In the genomic region with DNA sequence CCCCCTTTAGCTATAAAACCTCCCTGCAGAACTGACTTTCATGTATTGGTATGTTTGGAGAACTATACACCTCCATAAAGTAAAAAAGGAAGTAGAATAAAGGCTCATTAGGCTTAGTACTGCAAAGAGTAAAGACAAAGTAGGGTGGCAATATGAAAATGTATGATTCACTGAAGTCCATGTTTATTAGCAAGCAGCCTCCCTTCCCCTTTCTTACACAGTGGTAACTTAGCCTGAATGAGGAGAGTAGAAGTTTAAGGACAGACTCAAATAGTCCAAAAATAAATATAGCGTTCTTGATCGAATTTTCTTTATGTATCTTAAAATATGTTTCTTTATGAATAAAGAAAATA, we compare ENCODE assay signal across 13 cellular contexts. TPM values are rescaled to one million over a fixed set of nuclear protein-coding genes. Genes with fewer than 3 reads are reported as not detected.
A peak's percentile ranks its signal among the peaks of the same experiment; 100 is the strongest.
DNase-seq lines count a peak whose midpoint lies in the region; ATAC-seq, FAIRE-seq and TF ChIP-seq lines count a peak whose summit lies in the region.
"Had no signal": no experiment of that assay in that cellular context is flagged by ENCODE, and none has a peak within 500 bp of the region (broad histone marks: within the 10 kb centered on the region; RNA-seq: fewer than 3 reads in every experiment).

No MANE protein-coding gene starts in this region.

- FAIRE-seq in GM12878 (lab: Jason Lieb, UNC): no peak

- TF ChIP-seq POLR2A in GM12878 (IDR thresholded peaks at IDR 0.05; ENCODE audit: low read depth, low read length): no peak

- POLR2A ChIA-PET in GM12878 (lab: Charles Lee): no interaction called here
- POLR2A ChIA-PET in CD8-positive, alpha-beta T cell (lab: Charles Lee): no interaction called here
- POLR2A ChIA-PET in activated CD4-positive, alpha-beta memory T cell treated with anti-CD3 and anti-CD28 coated beads, Interleukin-2, amount 10 ng/mL, durations not matched to agents 7 days and 5 days (lab: Charles Lee): no interaction called here

- H3K4me1 ChIP-seq in GM12878 (ENCODE audit: control insufficient read depth, insufficient read depth, low read length): peaks cover 5% of the 10 kb centered on the region
- peaks cover 10% of the 10 kb centered on the region for H3K4me1 ChIP-seq in CD8-positive, alpha-beta T cell (ENCODE audit: insufficient read depth, low read length)

- H3K4me2 ChIP-seq in GM12878 (ENCODE audit: control insufficient read depth, insufficient read depth): no peak overlapping the region

- no peaks in the 10 kb centered on the region for H4K20me1 ChIP-seq in GM12878 (ENCODE audit: control insufficient read depth, insufficient read depth)

- no peaks in the 10 kb centered on the region for H3K4me1 Mint-ChIP-seq in natural killer cell
- H3K4me1 Mint-ChIP-seq in CD8-positive, alpha-beta T cell (ENCODE audit: low read depth): peaks cover 15% of the 10 kb centered on the region
- peaks cover 9% of the 10 kb centered on the region for H3K4me1 Mint-ChIP-seq in activated CD4-positive, alpha-beta memory T cell treated with anti-CD3 and anti-CD28 coated beads, Interleukin-2, amount 10 ng/mL, durations not matched to agents 7 days and 5 days

- no peaks in the 10 kb centered on the region for H3K36me3 ChIP-seq in GM12878 (ENCODE audit: control insufficient read depth in 2 of 2, insufficient read depth in 2 of 2, low read length in 1 of 2)
- no peaks in the 10 kb centered on the region for H3K36me3 ChIP-seq in CD8-positive, alpha-beta T cell (ENCODE audit: insufficient read depth, low read length)

- H3K27me3 Mint-ChIP-seq in natural killer cell (ENCODE audit: low read depth in 2 of 2): peaks cover 24 to 39% of the 10 kb centered on the region in 2 donors
- H3K27me3 Mint-ChIP-seq in CD8-positive, alpha-beta T cell (ENCODE audit: low read depth): peaks cover 40% of the 10 kb centered on the region
- peaks cover 39% of the 10 kb centered on the region for H3K27me3 Mint-ChIP-seq in activated CD4-positive, alpha-beta memory T cell treated with anti-CD3 and anti-CD28 coated beads, Interleukin-2, amount 10 ng/mL, durations not matched to agents 7 days and 5 days

- in situ Hi-C loops in GM12878 (cut with MboI): no loop called here

- DNase-seq in EL (peak; percentile 0), MV-4-11 (lab: John Stamatoyannopoulos, UW) (peak; percentile 70), GM12878 (ENCODE audit: low read depth, low spot score) (no peak), natural killer cell (no peak), NCI-H748 treated with DMSO at 0.1 percent for 48 hours (lab: John Stamatoyannopoulos, UW) (no peak)
- DNase-seq in CD8-positive, alpha-beta T cell: no peak
- DNase-seq in activated CD4-positive, alpha-beta memory T cell treated with anti-CD3 and anti-CD28 coated beads, Interleukin-2, amount 10 ng/mL, durations not matched to agents 7 days and 5 days: no peak
- DNase-seq in stimulated activated CD4-positive, alpha-beta T cell treated with anti-CD3 and anti-CD28 coated beads, Interleukin-2, amount 100 ng/mL, for 48 hours: no peak
- DNase-seq: activated CD4-positive, alpha-beta T cell treated with anti-CD3 and anti-CD28 coated beads, Interleukin-2, amount 50 U/mL, for 1 hour; foreskin melanocyte; mammary epithelial cell; NCI-H1048 had no signal

- RAD21 ChIA-PET in GM12878 (lab: Charles Lee; ENCODE audit: unreplicated experiment): no interaction called here

- H3K9me3 ChIP-seq in GM12878 (replicated peaks; ENCODE audit: control insufficient read depth, insufficient read depth, low read length): no peaks in the 10 kb centered on the region
- no peaks in the 10 kb centered on the region for H3K9me3 ChIP-seq in CD8-positive, alpha-beta T cell (ENCODE audit: low read length)

- H2AFZ ChIP-seq in GM12878 (ENCODE audit: control insufficient read depth, low read depth, low read length): no peak overlapping the region

- no peak for TF ChIP-seq EP300 in GM12878 (IDR thresholded peaks at IDR 0.05; ENCODE audit: borderline replicate concordance in 1 of 2, control insufficient read depth in 1 of 2, low read depth in 2 of 2, low read length in 2 of 2)

- H3K27ac ChIP-seq in GM12878 (ENCODE audit: control insufficient read depth, insufficient read depth): no peak overlapping the region
- H3K27ac ChIP-seq in CD8-positive, alpha-beta T cell (ENCODE audit: low read depth, low read length): no peak overlapping the region
- H3K27ac ChIP-seq: C4-2B had no signal

- H3K27me3 ChIP-seq in GM12878 (replicated peaks in 1 of 2; ENCODE audit: control insufficient read depth in 2 of 2, insufficient read depth in 2 of 2, low read length in 1 of 2): peaks cover 5 to 9% of the 10 kb centered on the region in 2 experiments; a peak in 3 of 4 replicates
- H3K27me3 ChIP-seq in CD8-positive, alpha-beta T cell (ENCODE audit: insufficient read depth, low read length): peaks cover 12% of the 10 kb centered on the region

- BruUV-seq in GM12878 (replicated peaks; lab: Mats Ljungman, UMichigan): no TSS peak

- H3K79me2 ChIP-seq in GM12878 (ENCODE audit: control insufficient read depth, insufficient read depth, low read length): no peaks in the 10 kb centered on the region

- peaks cover 0 to 3% of the 10 kb centered on the region in 2 donors for H3K9me3 Mint-ChIP-seq in natural killer cell
- H3K9me3 Mint-ChIP-seq in CD8-positive, alpha-beta T cell: no peaks in the 10 kb centered on the region
- no peaks in the 10 kb centered on the region for H3K9me3 Mint-ChIP-seq in activated CD4-positive, alpha-beta memory T cell treated with anti-CD3 and anti-CD28 coated beads, Interleukin-2, amount 10 ng/mL, durations not matched to agents 7 days and 5 days

- ATAC-seq in GM12878 (no peak), natural killer cell (peak in 2 of 3 donors; percentile 24 to 35)
- ATAC-seq in CD8-positive, alpha-beta T cell: no peak

- intact Hi-C loops in GM12878 (cut with micrococcal nuclease; ENCODE audit: unreplicated experiment): no loop called here
- intact Hi-C loops in natural killer cell (cut with micrococcal nuclease): no loop called here
- intact Hi-C loops in CD8-positive, alpha-beta T cell (cut with DNase I, micrococcal nuclease): no loop called here

- CTCF ChIA-PET in GM12878 (lab: Yijun Ruan, JAX): interaction anchor here (1.2 to 1.6 kb wide), 2 partner anchors 12 to 46 kb away, joined by 3 to 4 read pairs; no protein-coding TSS in a partner anchor
- CTCF ChIA-PET in CD8-positive, alpha-beta T cell (lab: Charles Lee): no interaction called here
- CTCF ChIA-PET in activated CD4-positive, alpha-beta memory T cell treated with anti-CD3 and anti-CD28 coated beads, Interleukin-2, amount 10 ng/mL, durations not matched to agents 7 days and 5 days (lab: Charles Lee): interaction anchor here (0.8 kb wide), 1 partner anchor 11 kb away, joined by 3 read pairs; no protein-coding TSS in a partner anchor

- H3K36me3 Mint-ChIP-seq in natural killer cell: peaks cover 18% of the 10 kb centered on the region
- H3K36me3 Mint-ChIP-seq in CD8-positive, alpha-beta T cell: no peaks in the 10 kb centered on the region
- no peaks in the 10 kb centered on the region for H3K36me3 Mint-ChIP-seq in activated CD4-positive, alpha-beta memory T cell treated with anti-CD3 and anti-CD28 coated beads, Interleukin-2, amount 10 ng/mL, durations not matched to agents 7 days and 5 days (ENCODE audit: low read depth)

- no peak overlapping the region for H3K9ac ChIP-seq in GM12878 (ENCODE audit: control insufficient read depth, insufficient read depth, low read length)

- 0 out of 2 replicates have a peak overlapping the region, but pooled peaks have one; percentile 5 for H3K4me3 ChIP-seq in GM12878
- H3K4me3 ChIP-seq in CD8-positive, alpha-beta T cell (ENCODE audit: low read depth, low read length): no peak overlapping the region

- TF ChIP-seq RAD21 in GM12878 (IDR thresholded peaks at IDR 0.05; ENCODE audit: insufficient read depth, low read depth, low read length): no peak

- 0% methylated on average over 2 of the region's 2 CpGs for WGBS in GM12878 (ENCODE audit: insufficient coverage, insufficient replicate concordance, low lambda C conversion rate, missing lambda C conversion rate)

- no peak overlapping the region for H3K4me3 Mint-ChIP-seq in natural killer cell
- H3K4me3 Mint-ChIP-seq in CD8-positive, alpha-beta T cell: no peak overlapping the region
- H3K4me3 Mint-ChIP-seq in activated CD4-positive, alpha-beta memory T cell treated with anti-CD3 and anti-CD28 coated beads, Interleukin-2, amount 10 ng/mL, durations not matched to agents 7 days and 5 days: no peak overlapping the region

- no peak overlapping the region for H3K27ac Mint-ChIP-seq in natural killer cell
- no peak overlapping the region for H3K27ac Mint-ChIP-seq in CD8-positive, alpha-beta T cell
- H3K27ac Mint-ChIP-seq in activated CD4-positive, alpha-beta memory T cell treated with anti-CD3 and anti-CD28 coated beads, Interleukin-2, amount 10 ng/mL, durations not matched to agents 7 days and 5 days: no peak overlapping the region

- SMC1A ChIA-PET in GM12878 (lab: Charles Lee; ENCODE audit: uncharacterized antibody, unreplicated experiment): no interaction called here

- TF ChIP-seq CTCF in GM12878 (IDR thresholded peaks at IDR 0.05 in 2 of 3, conservative IDR thresholded peaks at IDR 0.05 in 1 of 3; ENCODE audit: control insufficient read depth in 2 of 3, extremely low read depth in 1 of 3, insufficient read depth in 1 of 3, low read depth in 3 of 3, low read length in 3 of 3) (no peak), natural killer cell (IDR thresholded peaks at IDR 0.05) (no peak)
- no peak for TF ChIP-seq CTCF in CD8-positive, alpha-beta T cell (IDR thresholded peaks at IDR 0.05)

RNA-seq across cellular contexts. Expression of a gene that starts 1.5 kb away (rescaled TPM):
- total RNA-seq in GM12878 (2013; cell fraction: nucleolus; rRNA removed): 0.06 and 0.10 TPM in 2 replicates
- total RNA-seq in GM12878 (2014; rRNA removed) (1.4 and 1.5 TPM in 2 replicates), GM12878 (2014; rRNA removed; fragmentation: Illumina TruSeq; extraction: Trizol) (1.4 and 1.6 TPM in 2 replicates), GM12878 (2021) (1.6 and 1.7 TPM in 2 replicates), natural killer cell (under 1 TPM in 2 of 3 donors, not detected in 1; 0.12 to 0.25 TPM)
- polyA plus RNA-seq in GM12878 (2011; ENCODE audit: low read depth): 0.07 TPM
- polyA plus RNA-seq in GM12878 (2011; rRNA removed) (0.19 and 0.27 TPM in 2 replicates), GM12878 (2014; fragmentation: Illumina TruSeq; extraction: Trizol) (2.2 and 2.3 TPM in 2 replicates), GM12878 (2014; fragmentation: Nextera tagmentation; extraction: Ambion mirVana) (1 to 10 TPM; 1.4 TPM), GM12878 (2014; rRNA removed) (0.84 and 1.2 TPM in 2 replicates), GM12878 (2016; fragmentation: Nextera tagmentation; extraction: Ambion mirVana) (1 to 10 TPM; 1.0 to 1.1 TPM)
- polyA plus RNA-seq in GM12878 (2011; cell fraction: cytosol; rRNA removed): 0.08 and 0.12 TPM in 2 replicates
- polyA plus RNA-seq in GM12878 (2011; cell fraction: nucleus; rRNA removed): 0.13 and 0.15 TPM in 2 replicates
- 0.13 and 0.14 TPM in 2 replicates for polyA plus RNA-seq in GM12878 (2012)
- polyA minus RNA-seq in GM12878 (2011; rRNA and poly(A)+ RNA removed): 0.15 TPM in 2 replicates
- not detected in 2 replicates for polyA minus RNA-seq in GM12878 (2011; cell fraction: cytosol; rRNA and poly(A)+ RNA removed)
- polyA minus RNA-seq in GM12878 (2011; cell fraction: nucleus; rRNA and poly(A)+ RNA removed): 0.48 and 0.96 TPM in 2 replicates
- total RNA-seq in CD8-positive, alpha-beta T cell: not detected
- total RNA-seq in activated CD4-positive, alpha-beta memory T cell treated with anti-CD3 and anti-CD28 coated beads, Interleukin-2, amount 10 ng/mL, durations not matched to agents 7 days and 5 days: not detected
- total RNA-seq: mammary epithelial cell had no signal
- polyA plus RNA-seq: mammary epithelial cell had no signal

Comparison
In these comparisons a context has a peak if more than half of its experiments do, and no peak if none do; other contexts are left out.
1. DNase-seq: peak in EL (single experiment) and MV-4-11 (single experiment); none in GM12878 (single experiment), natural killer cell (single experiment), CD8-positive, alpha-beta T cell (0 of 7), NCI-H748 treated with DMSO at 0.1 percent for 48 hours (single experiment), activated CD4-positive, alpha-beta memory T cell treated with anti-CD3 and anti-CD28 coated beads, Interleukin-2, amount 10 ng/mL, durations not matched to agents 7 days and 5 days (single experiment) and stimulated activated CD4-positive, alpha-beta T cell treated with anti-CD3 and anti-CD28 coated beads, Interleukin-2, amount 100 ng/mL, for 48 hours (0 of 2).
2. ATAC-seq: peak in natural killer cell (2 of 3); none in GM12878 (single experiment) and CD8-positive, alpha-beta T cell (single experiment).